ENCODE assay signal across 14 cellular contexts in the genomic region with DNA sequence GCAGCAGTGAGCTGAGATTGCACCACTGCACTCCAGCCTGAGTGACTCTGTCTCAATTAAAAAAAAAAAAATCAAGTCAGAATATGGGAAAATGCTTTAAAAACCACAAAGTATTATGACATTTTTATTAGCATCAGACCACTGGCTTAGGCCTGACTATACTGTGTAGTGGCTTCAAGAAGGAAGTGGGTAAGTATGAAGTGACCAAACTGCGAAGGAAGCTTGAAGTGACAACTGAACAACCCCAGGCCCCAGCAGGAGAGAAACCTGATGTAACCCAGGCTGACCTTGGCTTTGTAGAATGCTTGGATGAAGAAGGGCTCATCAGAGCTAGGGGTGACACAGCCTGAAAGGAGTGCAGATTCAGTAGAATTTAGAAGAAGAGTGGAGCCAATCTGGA. TPM values are rescaled to one million over a fixed set of nuclear protein-coding genes. Genes with fewer than 3 reads are reported as not detected.
A peak's percentile ranks its signal among the peaks of the same experiment; 100 is the strongest.
DNase-seq lines count a peak whose midpoint lies in the region; ATAC-seq and TF ChIP-seq lines count a peak whose summit lies in the region.
"Had no signal": no experiment of that assay in that cellular context is flagged by ENCODE, and none has a peak within 500 bp of the region (broad histone marks: within the 10 kb centered on the region; RNA-seq: fewer than 3 reads in every experiment).

No MANE protein-coding gene starts in this region.

- intact Hi-C loops in ascending aorta (cut with DNase I), result no loop called here

- no peak for ATAC-seq in activated naive CD8-positive, alpha-beta T cell treated with anti-CD3 and anti-CD28 coated beads, Interleukin-2, amount 50 U/mL, for 24 hours
- ATAC-seq: A549 had no signal

- H3K27ac ChIP-seq in ascending aorta, result no peak overlapping the region
- H3K27ac ChIP-seq: A549 had no signal

- DNase-seq in activated naive CD8-positive, alpha-beta T cell treated with anti-CD3 and anti-CD28 coated beads, Interleukin-2, amount 50 U/mL, for 24 hours, result no peak
- DNase-seq in MV-4-11 (lab: John Stamatoyannopoulos, UW) (peak; percentile 91), SKM-1 treated with dmso at 0.1 percent for 144 hours (lab: John Stamatoyannopoulos, UW; ENCODE audit: unreplicated experiment) (peak; percentile 48), NCI-H446 (lab: John Stamatoyannopoulos, UW) (no peak), ascending aorta (ENCODE audit: low spot score in 2 of 2) (no peak), GM03348 (ENCODE audit: low spot score) (no peak)
- DNase-seq in activated CD4-positive, CD25-positive, alpha-beta regulatory T cell treated with anti-CD3 and anti-CD28 coated beads, Interleukin-2, amount 50 U/mL, for 72 hours, result no peak
- DNase-seq: NCI-H1092, T-helper 1 cell had no signal

- H3K9me3 Mint-ChIP-seq in activated naive CD8-positive, alpha-beta T cell (ENCODE audit: low read depth), result no peaks in the 10 kb centered on the region
- H3K9me3 Mint-ChIP-seq in activated naive CD8-positive, alpha-beta T cell treated with anti-CD3 and anti-CD28 coated beads, Interleukin-2, amount 50 U/mL, for 24 hours, result no peaks in the 10 kb centered on the region

- no peaks in the 10 kb centered on the region for H3K27me3 ChIP-seq in ascending aorta

- H3K4me1 ChIP-seq in ascending aorta, result peaks cover 3 to 11% of the 10 kb centered on the region in 2 donors

- no peak overlapping the region for H3K4me3 ChIP-seq in ascending aorta
- H3K4me3 ChIP-seq: A549 had no signal

- no peaks in the 10 kb centered on the region for H3K36me3 Mint-ChIP-seq in activated naive CD8-positive, alpha-beta T cell
- no peaks in the 10 kb centered on the region for H3K36me3 Mint-ChIP-seq in activated naive CD8-positive, alpha-beta T cell treated with anti-CD3 and anti-CD28 coated beads, Interleukin-2, amount 50 U/mL, for 24 hours (ENCODE audit: low read depth)
- H3K36me3 Mint-ChIP-seq: CD4-positive, CD25-positive, alpha-beta regulatory T cell had no signal

- H3K4me1 Mint-ChIP-seq in activated naive CD8-positive, alpha-beta T cell (ENCODE audit: low read depth), result peaks cover 22% of the 10 kb centered on the region
- peaks cover 21% of the 10 kb centered on the region for H3K4me1 Mint-ChIP-seq in activated naive CD8-positive, alpha-beta T cell treated with anti-CD3 and anti-CD28 coated beads, Interleukin-2, amount 50 U/mL, for 24 hours

- H3K9me3 ChIP-seq in ascending aorta, result no peaks in the 10 kb centered on the region
- H3K9me3 ChIP-seq: A549 had no signal

- H3K36me3 ChIP-seq in ascending aorta, result no peaks in the 10 kb centered on the region

- TF ChIP-seq CTCF in ascending aorta (IDR thresholded peaks at IDR 0.05), result no peak

- H3K27ac Mint-ChIP-seq in activated naive CD8-positive, alpha-beta T cell, result peak overlapping the region; percentile 64
- H3K27ac Mint-ChIP-seq in activated naive CD8-positive, alpha-beta T cell treated with anti-CD3 and anti-CD28 coated beads, Interleukin-2, amount 50 U/mL, for 24 hours, result no peak overlapping the region

- no peaks in the 10 kb centered on the region for H3K27me3 Mint-ChIP-seq in activated naive CD8-positive, alpha-beta T cell
- H3K27me3 Mint-ChIP-seq in activated naive CD8-positive, alpha-beta T cell treated with anti-CD3 and anti-CD28 coated beads, Interleukin-2, amount 50 U/mL, for 24 hours, result peaks cover 2% of the 10 kb centered on the region

- no peak overlapping the region for H3K4me3 Mint-ChIP-seq in activated naive CD8-positive, alpha-beta T cell
- H3K4me3 Mint-ChIP-seq in activated naive CD8-positive, alpha-beta T cell treated with anti-CD3 and anti-CD28 coated beads, Interleukin-2, amount 50 U/mL, for 24 hours, result no peak overlapping the region

RNA-seq across cellular contexts. Expression of a gene that starts 21.4 kb away (rescaled TPM):
- total RNA-seq in ascending aorta, result 7.2 TPM
- total RNA-seq: CD4-positive, CD25-positive, alpha-beta regulatory T cell; LHCN-M2; SK-MEL-5 had no signal

RNA-seq across cellular contexts. Expression of a gene that starts 49.8 kb away (rescaled TPM):
- total RNA-seq in ascending aorta, result 0.32 TPM
- total RNA-seq: CD4-positive, CD25-positive, alpha-beta regulatory T cell; SK-MEL-5 had no signal

Comparison
In these comparisons a context has a peak if more than half of its experiments do, and no peak if none do; other contexts are left out.
1. DNase-seq: peak in MV-4-11 (single experiment) and SKM-1 treated with dmso at 0.1 percent for 144 hours (single experiment); none in activated naive CD8-positive, alpha-beta T cell treated with anti-CD3 and anti-CD28 coated beads, Interleukin-2, amount 50 U/mL, for 24 hours (single experiment), NCI-H446 (0 of 2), activated CD4-positive, CD25-positive, alpha-beta regulatory T cell treated with anti-CD3 and anti-CD28 coated beads, Interleukin-2, amount 50 U/mL, for 72 hours (single experiment), ascending aorta (0 of 2) and GM03348 (single experiment).